In genomic region chr13:91145806-91146205, GRCh38 we compare ENCODE assay signal across 20 cellular contexts.
DNase-seq lines count a peak whose midpoint lies in the region; ATAC-seq and TF ChIP-seq lines count a peak whose summit lies in the region.
"Had no signal": no experiment of that assay in that cellular context is flagged by ENCODE, and none has a peak within 500 bp of the region (broad histone marks: within the 10 kb centered on the region; RNA-seq: fewer than 3 reads in every experiment).

No MANE protein-coding gene starts in this region.

- no peaks in the 10 kb centered on the region for H3K4me1 Mint-ChIP-seq in natural killer cell treated with Interleukin-12 subunit alpha and Interleukin-12 subunit beta and Interleukin-15 and Interleukin-18, amount 100 ng/mL, for 72 hours (ENCODE audit: low read depth in 2 of 2)
- H3K4me1 Mint-ChIP-seq: CD4-positive, alpha-beta memory T cell had no signal

- no peak overlapping the region for H3K27ac Mint-ChIP-seq in natural killer cell treated with Interleukin-12 subunit alpha and Interleukin-12 subunit beta and Interleukin-15 and Interleukin-18, amount 100 ng/mL, for 72 hours
- H3K27ac Mint-ChIP-seq: CD4-positive, alpha-beta memory T cell had no signal

- no peak overlapping the region for H3K18ac ChIP-seq in mesenchymal stem cell (ENCODE audit: low read depth in 1 of 2, low read length in 2 of 2)

- no peak overlapping the region for H3K14ac ChIP-seq in mesenchymal stem cell (ENCODE audit: low read length in 2 of 2)

- H3K23ac ChIP-seq in mesenchymal stem cell (ENCODE audit: low read length in 2 of 2), result no peak overlapping the region

- H3K9ac ChIP-seq in mesenchymal stem cell (ENCODE audit: low read length), result no peak overlapping the region
- H3K9ac ChIP-seq: GM23248 had no signal

- H4K91ac ChIP-seq in mesenchymal stem cell (ENCODE audit: low read length), result no peak overlapping the region

- no peaks in the 10 kb centered on the region for H3K79me1 ChIP-seq in mesenchymal stem cell (replicated peaks; ENCODE audit: low read length, poor library complexity, severe bottlenecking)

- H3K4me1 ChIP-seq in SJCRH30 (peaks cover 47% of the 10 kb centered on the region), mesenchymal stem cell (ENCODE audit: control insufficient read depth, insufficient read depth, low read depth, low read length) (peaks cover 5% of the 10 kb centered on the region)
- H3K4me1 ChIP-seq: A549 had no signal

- peaks cover 2% of the 10 kb centered on the region for H3K9me3 Mint-ChIP-seq in natural killer cell treated with Interleukin-12 subunit alpha and Interleukin-12 subunit beta and Interleukin-15 and Interleukin-18, amount 100 ng/mL, for 72 hours

- H2AFZ ChIP-seq in mesenchymal stem cell (ENCODE audit: low read depth, low read length), result no peak overlapping the region
- H2AFZ ChIP-seq: GM23248 had no signal

- peak overlapping the region; percentile 23 for H2BK15ac ChIP-seq in mesenchymal stem cell (ENCODE audit: low read depth, poor library complexity, severe bottlenecking)

- no peak for ATAC-seq in natural killer cell treated with Interleukin-12 subunit alpha and Interleukin-12 subunit beta and Interleukin-15 and Interleukin-18, amount 100 ng/mL, for 72 hours
- ATAC-seq in HG03469 (IDR thresholded peaks at IDR 0.05; ENCODE audit: unreplicated experiment), result no peak
- ATAC-seq: A549 had no signal

- H3K27me3 Mint-ChIP-seq in natural killer cell treated with Interleukin-12 subunit alpha and Interleukin-12 subunit beta and Interleukin-15 and Interleukin-18, amount 100 ng/mL, for 72 hours, result peaks cover 0 to 13% of the 10 kb centered on the region in 2 donors

- H3K4me3 ChIP-seq in SJCRH30 (no peak overlapping the region), mesenchymal stem cell (ENCODE audit: insufficient read depth in 1 of 2, low read depth in 1 of 2, low read length in 2 of 2) (no peak overlapping the region)
- H3K4me3 ChIP-seq: A549, GM23248 had no signal

- H3K36me3 Mint-ChIP-seq in natural killer cell treated with Interleukin-12 subunit alpha and Interleukin-12 subunit beta and Interleukin-15 and Interleukin-18, amount 100 ng/mL, for 72 hours, result no peaks in the 10 kb centered on the region
- H3K36me3 Mint-ChIP-seq: CD4-positive, alpha-beta memory T cell had no signal

- H2BK120ac ChIP-seq in mesenchymal stem cell (ENCODE audit: low read depth, low read length), result no peak overlapping the region

- no peak overlapping the region for H3K4me3 Mint-ChIP-seq in natural killer cell treated with Interleukin-12 subunit alpha and Interleukin-12 subunit beta and Interleukin-15 and Interleukin-18, amount 100 ng/mL, for 72 hours
- H3K4me3 Mint-ChIP-seq: CD4-positive, alpha-beta memory T cell had no signal

- no peak overlapping the region for H2BK5ac ChIP-seq in mesenchymal stem cell (ENCODE audit: low read depth, low read length, poor library complexity, severe bottlenecking)

- H3K4ac ChIP-seq in mesenchymal stem cell (ENCODE audit: low read depth in 1 of 2, low read length in 2 of 2), result no peak overlapping the region

- H3K36me3 ChIP-seq in SJCRH30, result no peaks in the 10 kb centered on the region
- H3K36me3 ChIP-seq in mesenchymal stem cell (ENCODE audit: control insufficient read depth in 1 of 2, insufficient read depth in 2 of 2, low read depth in 1 of 2, low read length in 2 of 2), result no peaks in the 10 kb centered on the region

- no peak overlapping the region for H2BK12ac ChIP-seq in mesenchymal stem cell (ENCODE audit: low read length in 2 of 2)

- H3K27me3 ChIP-seq in SJCRH30, result no peaks in the 10 kb centered on the region
- peaks cover 0 to 10% of the 10 kb centered on the region in 2 experiments for H3K27me3 ChIP-seq in mesenchymal stem cell (ENCODE audit: control insufficient read depth in 1 of 2, insufficient read depth in 1 of 2, low read length in 2 of 2)

- no peak for TF ChIP-seq CTCF in GM20000 (IDR thresholded peaks at IDR 0.05; ENCODE audit: extremely low read depth, missing control alignments)

- H2AK5ac ChIP-seq in mesenchymal stem cell (ENCODE audit: low read length, severe bottlenecking), result no peak overlapping the region

- DNase-seq in NCI-H82 (lab: John Stamatoyannopoulos, UW) (peak; percentile 74), NCI-H82 treated with DMSO at 0.1 percent for 48 hours (lab: John Stamatoyannopoulos, UW; ENCODE audit: unreplicated experiment) (no peak), SJCRH30 (peak; percentile 67 to 83), mesenchymal stem cell (no peak), GM20000 (ENCODE audit: low spot score) (no peak), DMS79 treated with DMSO at 0.1 percent for 48 hours (lab: John Stamatoyannopoulos, UW) (no peak)
- DNase-seq in natural killer cell treated with Interleukin-12 subunit alpha and Interleukin-12 subunit beta and Interleukin-15 and Interleukin-18, amount 100 ng/mL, for 72 hours (ENCODE audit: low spot score), result no peak
- DNase-seq: AML-193; CD4-positive, alpha-beta memory T cell; DMS 273 treated with DMSO at 0.1 percent for 48 hours; DMS53; GM23248; HCEC 1CT; IMR-90; KBM-7 had no signal

- no peak overlapping the region for H4K8ac ChIP-seq in mesenchymal stem cell (ENCODE audit: low read length)

- H3K9me3 ChIP-seq in SJCRH30 (replicated peaks) (no peaks in the 10 kb centered on the region), mesenchymal stem cell (ENCODE audit: control insufficient read depth, low read length) (no peaks in the 10 kb centered on the region)
- H3K9me3 ChIP-seq: A549 had no signal

- no peak overlapping the region for H3K4me2 ChIP-seq in mesenchymal stem cell (ENCODE audit: low read length, poor library complexity, severe bottlenecking)
- H3K4me2 ChIP-seq: A549 had no signal

- H3K27ac ChIP-seq in SJCRH30 (peak overlapping the region; percentile 22; the same call in 1 of the 2 replicates), mesenchymal stem cell (ENCODE audit: low read length, poor library complexity, severe bottlenecking) (no peak overlapping the region)
- H3K27ac ChIP-seq: 22Rv1, A549, C4-2B, GM23248, HL-60 had no signal

- WGBS in mesenchymal stem cell, result 89% methylated on average over 1 of the region's 1 CpG

Comparison
In these comparisons a context has a peak if more than half of its experiments do, and no peak if none do; other contexts are left out.
1. DNase-seq: peak in NCI-H82 (single experiment) and SJCRH30 (2 of 2); none in NCI-H82 treated with DMSO at 0.1 percent for 48 hours (single experiment), mesenchymal stem cell (single experiment), natural killer cell treated with Interleukin-12 subunit alpha and Interleukin-12 subunit beta and Interleukin-15 and Interleukin-18, amount 100 ng/mL, for 72 hours (single experiment), GM20000 (single experiment) and DMS79 treated with DMSO at 0.1 percent for 48 hours (single experiment).